1 cellular context compared by ENCODE assay signal in the genomic region with DNA sequence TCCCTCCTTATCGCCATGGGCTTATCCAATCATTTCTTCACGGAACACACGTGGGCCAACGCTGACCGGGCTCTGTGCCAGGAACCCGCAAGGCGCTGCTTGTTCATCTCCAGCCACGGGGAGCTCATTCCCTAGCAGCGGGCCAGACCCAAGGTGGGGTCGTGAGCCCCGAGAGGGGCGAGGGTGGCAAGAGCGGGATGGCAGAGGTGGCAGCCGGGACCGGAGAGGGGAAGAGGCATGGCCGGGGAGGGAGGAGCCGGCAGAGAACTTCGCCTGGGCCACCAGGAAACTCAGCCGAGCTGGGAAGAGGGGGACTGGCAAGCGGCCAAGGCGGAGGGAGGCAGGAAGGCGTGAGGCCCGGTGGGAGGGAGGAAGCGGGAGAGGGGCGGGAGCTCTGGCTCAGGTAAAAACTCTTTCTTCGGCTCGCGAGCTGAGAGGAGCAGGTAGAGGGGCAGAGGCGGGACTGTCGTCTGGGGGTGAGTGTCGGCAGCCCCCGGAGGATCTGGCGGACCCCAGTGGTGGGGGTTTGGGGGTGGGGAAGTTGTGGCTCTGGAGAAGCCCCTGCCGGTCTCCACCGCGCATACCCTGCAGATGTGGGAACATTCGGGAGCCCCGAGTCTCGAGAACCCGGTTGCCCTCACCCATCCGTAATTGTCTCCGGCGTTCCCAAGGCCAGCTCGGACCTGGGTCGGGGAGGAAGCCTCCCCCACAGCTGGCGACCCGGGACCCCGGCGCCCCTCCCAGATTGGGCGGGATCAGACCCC.
TF ChIP-seq lines count a peak whose summit lies in the region.

A gene with protein sequence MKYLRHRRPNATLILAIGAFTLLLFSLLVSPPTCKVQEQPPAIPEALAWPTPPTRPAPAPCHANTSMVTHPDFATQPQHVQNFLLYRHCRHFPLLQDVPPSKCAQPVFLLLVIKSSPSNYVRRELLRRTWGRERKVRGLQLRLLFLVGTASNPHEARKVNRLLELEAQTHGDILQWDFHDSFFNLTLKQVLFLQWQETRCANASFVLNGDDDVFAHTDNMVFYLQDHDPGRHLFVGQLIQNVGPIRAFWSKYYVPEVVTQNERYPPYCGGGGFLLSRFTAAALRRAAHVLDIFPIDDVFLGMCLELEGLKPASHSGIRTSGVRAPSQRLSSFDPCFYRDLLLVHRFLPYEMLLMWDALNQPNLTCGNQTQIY (plus strand): TSS at position 408 of the 764 bp plus-strand sequence. CDS start 12,670 bp downstream, outside the sequence.

TF ChIP-seq in K562, 482 proteins besides CTCF, POLR2A, EP300 and RAD21 (continued from another document and continues in another):
- TF ChIP-seq CBX3 (IDR thresholded peaks at IDR 0.05; ENCODE audit: borderline replicate concordance in 1 of 2, low read length in 2 of 2), result peak in 1 of 2 experiments; percentile 63; a peak in 1 of 3 replicates
- no peak for TF ChIP-seq RBBP5 (IDR thresholded peaks at IDR 0.05; ENCODE audit: borderline replicate concordance, insufficient read depth, low read length, poor library complexity, severe bottlenecking)
- peak; percentile 57 for TF ChIP-seq PCBP1 (IDR thresholded peaks at IDR 0.05; ENCODE audit: low read depth, low read length, poor library complexity, severe bottlenecking)
- TF ChIP-seq SP1 (CRISPR knock-in tag; IDR thresholded peaks at IDR 0.05), result 0 out of 2 replicates have a peak, but pooled peaks have one; percentile 24
- TF ChIP-seq, protein P1, sequence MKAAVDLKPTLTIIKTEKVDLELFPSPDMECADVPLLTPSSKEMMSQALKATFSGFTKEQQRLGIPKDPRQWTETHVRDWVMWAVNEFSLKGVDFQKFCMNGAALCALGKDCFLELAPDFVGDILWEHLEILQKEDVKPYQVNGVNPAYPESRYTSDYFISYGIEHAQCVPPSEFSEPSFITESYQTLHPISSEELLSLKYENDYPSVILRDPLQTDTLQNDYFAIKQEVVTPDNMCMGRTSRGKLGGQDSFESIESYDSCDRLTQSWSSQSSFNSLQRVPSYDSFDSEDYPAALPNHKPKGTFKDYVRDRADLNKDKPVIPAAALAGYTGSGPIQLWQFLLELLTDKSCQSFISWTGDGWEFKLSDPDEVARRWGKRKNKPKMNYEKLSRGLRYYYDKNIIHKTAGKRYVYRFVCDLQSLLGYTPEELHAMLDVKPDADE (conservative IDR thresholded peaks at IDR 0.05; ENCODE audit: control insufficient read depth, low read depth, low read length), result 0 out of 2 replicates have a peak, but pooled peaks have one; percentile 43
- no peak for TF ChIP-seq ZNF253 (CRISPR knock-in tag; conservative IDR thresholded peaks at IDR 0.05)
- no peak for TF ChIP-seq ZNF696 (CRISPR knock-in tag; conservative IDR thresholded peaks at IDR 0.05)
- TF ChIP-seq KDM1A (IDR thresholded peaks at IDR 0.05), result peak; percentile 52 to 92; a peak in 3 of 4 replicates
- TF ChIP-seq, protein P2, sequence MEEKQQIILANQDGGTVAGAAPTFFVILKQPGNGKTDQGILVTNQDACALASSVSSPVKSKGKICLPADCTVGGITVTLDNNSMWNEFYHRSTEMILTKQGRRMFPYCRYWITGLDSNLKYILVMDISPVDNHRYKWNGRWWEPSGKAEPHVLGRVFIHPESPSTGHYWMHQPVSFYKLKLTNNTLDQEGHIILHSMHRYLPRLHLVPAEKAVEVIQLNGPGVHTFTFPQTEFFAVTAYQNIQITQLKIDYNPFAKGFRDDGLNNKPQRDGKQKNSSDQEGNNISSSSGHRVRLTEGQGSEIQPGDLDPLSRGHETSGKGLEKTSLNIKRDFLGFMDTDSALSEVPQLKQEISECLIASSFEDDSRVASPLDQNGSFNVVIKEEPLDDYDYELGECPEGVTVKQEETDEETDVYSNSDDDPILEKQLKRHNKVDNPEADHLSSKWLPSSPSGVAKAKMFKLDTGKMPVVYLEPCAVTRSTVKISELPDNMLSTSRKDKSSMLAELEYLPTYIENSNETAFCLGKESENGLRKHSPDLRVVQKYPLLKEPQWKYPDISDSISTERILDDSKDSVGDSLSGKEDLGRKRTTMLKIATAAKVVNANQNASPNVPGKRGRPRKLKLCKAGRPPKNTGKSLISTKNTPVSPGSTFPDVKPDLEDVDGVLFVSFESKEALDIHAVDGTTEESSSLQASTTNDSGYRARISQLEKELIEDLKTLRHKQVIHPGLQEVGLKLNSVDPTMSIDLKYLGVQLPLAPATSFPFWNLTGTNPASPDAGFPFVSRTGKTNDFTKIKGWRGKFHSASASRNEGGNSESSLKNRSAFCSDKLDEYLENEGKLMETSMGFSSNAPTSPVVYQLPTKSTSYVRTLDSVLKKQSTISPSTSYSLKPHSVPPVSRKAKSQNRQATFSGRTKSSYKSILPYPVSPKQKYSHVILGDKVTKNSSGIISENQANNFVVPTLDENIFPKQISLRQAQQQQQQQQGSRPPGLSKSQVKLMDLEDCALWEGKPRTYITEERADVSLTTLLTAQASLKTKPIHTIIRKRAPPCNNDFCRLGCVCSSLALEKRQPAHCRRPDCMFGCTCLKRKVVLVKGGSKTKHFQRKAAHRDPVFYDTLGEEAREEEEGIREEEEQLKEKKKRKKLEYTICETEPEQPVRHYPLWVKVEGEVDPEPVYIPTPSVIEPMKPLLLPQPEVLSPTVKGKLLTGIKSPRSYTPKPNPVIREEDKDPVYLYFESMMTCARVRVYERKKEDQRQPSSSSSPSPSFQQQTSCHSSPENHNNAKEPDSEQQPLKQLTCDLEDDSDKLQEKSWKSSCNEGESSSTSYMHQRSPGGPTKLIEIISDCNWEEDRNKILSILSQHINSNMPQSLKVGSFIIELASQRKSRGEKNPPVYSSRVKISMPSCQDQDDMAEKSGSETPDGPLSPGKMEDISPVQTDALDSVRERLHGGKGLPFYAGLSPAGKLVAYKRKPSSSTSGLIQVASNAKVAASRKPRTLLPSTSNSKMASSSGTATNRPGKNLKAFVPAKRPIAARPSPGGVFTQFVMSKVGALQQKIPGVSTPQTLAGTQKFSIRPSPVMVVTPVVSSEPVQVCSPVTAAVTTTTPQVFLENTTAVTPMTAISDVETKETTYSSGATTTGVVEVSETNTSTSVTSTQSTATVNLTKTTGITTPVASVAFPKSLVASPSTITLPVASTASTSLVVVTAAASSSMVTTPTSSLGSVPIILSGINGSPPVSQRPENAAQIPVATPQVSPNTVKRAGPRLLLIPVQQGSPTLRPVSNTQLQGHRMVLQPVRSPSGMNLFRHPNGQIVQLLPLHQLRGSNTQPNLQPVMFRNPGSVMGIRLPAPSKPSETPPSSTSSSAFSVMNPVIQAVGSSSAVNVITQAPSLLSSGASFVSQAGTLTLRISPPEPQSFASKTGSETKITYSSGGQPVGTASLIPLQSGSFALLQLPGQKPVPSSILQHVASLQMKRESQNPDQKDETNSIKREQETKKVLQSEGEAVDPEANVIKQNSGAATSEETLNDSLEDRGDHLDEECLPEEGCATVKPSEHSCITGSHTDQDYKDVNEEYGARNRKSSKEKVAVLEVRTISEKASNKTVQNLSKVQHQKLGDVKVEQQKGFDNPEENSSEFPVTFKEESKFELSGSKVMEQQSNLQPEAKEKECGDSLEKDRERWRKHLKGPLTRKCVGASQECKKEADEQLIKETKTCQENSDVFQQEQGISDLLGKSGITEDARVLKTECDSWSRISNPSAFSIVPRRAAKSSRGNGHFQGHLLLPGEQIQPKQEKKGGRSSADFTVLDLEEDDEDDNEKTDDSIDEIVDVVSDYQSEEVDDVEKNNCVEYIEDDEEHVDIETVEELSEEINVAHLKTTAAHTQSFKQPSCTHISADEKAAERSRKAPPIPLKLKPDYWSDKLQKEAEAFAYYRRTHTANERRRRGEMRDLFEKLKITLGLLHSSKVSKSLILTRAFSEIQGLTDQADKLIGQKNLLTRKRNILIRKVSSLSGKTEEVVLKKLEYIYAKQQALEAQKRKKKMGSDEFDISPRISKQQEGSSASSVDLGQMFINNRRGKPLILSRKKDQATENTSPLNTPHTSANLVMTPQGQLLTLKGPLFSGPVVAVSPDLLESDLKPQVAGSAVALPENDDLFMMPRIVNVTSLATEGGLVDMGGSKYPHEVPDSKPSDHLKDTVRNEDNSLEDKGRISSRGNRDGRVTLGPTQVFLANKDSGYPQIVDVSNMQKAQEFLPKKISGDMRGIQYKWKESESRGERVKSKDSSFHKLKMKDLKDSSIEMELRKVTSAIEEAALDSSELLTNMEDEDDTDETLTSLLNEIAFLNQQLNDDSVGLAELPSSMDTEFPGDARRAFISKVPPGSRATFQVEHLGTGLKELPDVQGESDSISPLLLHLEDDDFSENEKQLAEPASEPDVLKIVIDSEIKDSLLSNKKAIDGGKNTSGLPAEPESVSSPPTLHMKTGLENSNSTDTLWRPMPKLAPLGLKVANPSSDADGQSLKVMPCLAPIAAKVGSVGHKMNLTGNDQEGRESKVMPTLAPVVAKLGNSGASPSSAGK (IDR thresholded peaks at IDR 0.05), result no peak
- no peak for TF ChIP-seq ZNF239 (CRISPR knock-in tag; IDR thresholded peaks at IDR 0.05)
- TF ChIP-seq ZNF444 (CRISPR knock-in tag; IDR thresholded peaks at IDR 0.05), result no peak
- TF ChIP-seq MCM2 (IDR thresholded peaks at IDR 0.05; ENCODE audit: low read depth), result no peak
- TF ChIP-seq, protein P3, sequence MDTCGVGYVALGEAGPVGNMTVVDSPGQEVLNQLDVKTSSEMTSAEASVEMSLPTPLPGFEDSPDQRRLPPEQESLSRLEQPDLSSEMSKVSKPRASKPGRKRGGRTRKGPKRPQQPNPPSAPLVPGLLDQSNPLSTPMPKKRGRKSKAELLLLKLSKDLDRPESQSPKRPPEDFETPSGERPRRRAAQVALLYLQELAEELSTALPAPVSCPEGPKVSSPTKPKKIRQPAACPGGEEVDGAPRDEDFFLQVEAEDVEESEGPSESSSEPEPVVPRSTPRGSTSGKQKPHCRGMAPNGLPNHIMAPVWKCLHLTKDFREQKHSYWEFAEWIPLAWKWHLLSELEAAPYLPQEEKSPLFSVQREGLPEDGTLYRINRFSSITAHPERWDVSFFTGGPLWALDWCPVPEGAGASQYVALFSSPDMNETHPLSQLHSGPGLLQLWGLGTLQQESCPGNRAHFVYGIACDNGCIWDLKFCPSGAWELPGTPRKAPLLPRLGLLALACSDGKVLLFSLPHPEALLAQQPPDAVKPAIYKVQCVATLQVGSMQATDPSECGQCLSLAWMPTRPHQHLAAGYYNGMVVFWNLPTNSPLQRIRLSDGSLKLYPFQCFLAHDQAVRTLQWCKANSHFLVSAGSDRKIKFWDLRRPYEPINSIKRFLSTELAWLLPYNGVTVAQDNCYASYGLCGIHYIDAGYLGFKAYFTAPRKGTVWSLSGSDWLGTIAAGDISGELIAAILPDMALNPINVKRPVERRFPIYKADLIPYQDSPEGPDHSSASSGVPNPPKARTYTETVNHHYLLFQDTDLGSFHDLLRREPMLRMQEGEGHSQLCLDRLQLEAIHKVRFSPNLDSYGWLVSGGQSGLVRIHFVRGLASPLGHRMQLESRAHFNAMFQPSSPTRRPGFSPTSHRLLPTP (IDR thresholded peaks at IDR 0.05; ENCODE audit: borderline replicate concordance, extremely low read depth, insufficient read length), result no peak
- TF ChIP-seq RBM25 (IDR thresholded peaks at IDR 0.05; ENCODE audit: low read depth, low read length, severe bottlenecking), result peak; percentile 73
- TF ChIP-seq, protein P4, sequence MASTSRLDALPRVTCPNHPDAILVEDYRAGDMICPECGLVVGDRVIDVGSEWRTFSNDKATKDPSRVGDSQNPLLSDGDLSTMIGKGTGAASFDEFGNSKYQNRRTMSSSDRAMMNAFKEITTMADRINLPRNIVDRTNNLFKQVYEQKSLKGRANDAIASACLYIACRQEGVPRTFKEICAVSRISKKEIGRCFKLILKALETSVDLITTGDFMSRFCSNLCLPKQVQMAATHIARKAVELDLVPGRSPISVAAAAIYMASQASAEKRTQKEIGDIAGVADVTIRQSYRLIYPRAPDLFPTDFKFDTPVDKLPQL (IDR thresholded peaks at IDR 0.05; ENCODE audit: extremely low read depth, insufficient read length), result no peak
- no peak for TF ChIP-seq NR1H2 (CRISPR knock-in tag; IDR thresholded peaks at IDR 0.05)
- TF ChIP-seq XRCC3 (IDR thresholded peaks at IDR 0.05), result no peak
- TF ChIP-seq, protein P5, sequence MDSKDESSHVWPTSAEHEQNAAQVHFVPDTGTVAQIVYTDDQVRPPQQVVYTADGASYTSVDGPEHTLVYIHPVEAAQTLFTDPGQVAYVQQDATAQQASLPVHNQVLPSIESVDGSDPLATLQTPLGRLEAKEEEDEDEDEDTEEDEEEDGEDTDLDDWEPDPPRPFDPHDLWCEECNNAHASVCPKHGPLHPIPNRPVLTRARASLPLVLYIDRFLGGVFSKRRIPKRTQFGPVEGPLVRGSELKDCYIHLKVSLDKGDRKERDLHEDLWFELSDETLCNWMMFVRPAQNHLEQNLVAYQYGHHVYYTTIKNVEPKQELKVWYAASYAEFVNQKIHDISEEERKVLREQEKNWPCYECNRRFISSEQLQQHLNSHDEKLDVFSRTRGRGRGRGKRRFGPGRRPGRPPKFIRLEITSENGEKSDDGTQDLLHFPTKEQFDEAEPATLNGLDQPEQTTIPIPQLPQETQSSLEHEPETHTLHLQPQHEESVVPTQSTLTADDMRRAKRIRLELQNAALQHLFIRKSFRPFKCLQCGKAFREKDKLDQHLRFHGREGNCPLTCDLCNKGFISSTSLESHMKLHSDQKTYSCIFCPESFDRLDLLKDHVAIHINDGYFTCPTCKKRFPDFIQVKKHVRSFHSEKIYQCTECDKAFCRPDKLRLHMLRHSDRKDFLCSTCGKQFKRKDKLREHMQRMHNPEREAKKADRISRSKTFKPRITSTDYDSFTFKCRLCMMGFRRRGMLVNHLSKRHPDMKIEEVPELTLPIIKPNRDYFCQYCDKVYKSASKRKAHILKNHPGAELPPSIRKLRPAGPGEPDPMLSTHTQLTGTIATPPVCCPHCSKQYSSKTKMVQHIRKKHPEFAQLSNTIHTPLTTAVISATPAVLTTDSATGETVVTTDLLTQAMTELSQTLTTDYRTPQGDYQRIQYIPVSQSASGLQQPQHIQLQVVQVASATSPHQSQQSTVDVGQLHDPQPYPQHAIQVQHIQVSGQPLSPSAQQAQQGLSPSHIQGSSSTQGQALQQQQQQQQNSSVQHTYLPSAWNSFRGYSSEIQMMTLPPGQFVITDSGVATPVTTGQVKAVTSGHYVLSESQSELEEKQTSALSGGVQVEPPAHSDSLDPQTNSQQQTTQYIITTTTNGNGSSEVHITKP (IDR thresholded peaks at IDR 0.05; ENCODE audit: partially characterized antibody), result peak; percentile 14
- no peak for TF ChIP-seq ZNF445 (CRISPR knock-in tag; IDR thresholded peaks at IDR 0.05; ENCODE audit: low read depth)
- peak; percentile 59; the same call in 1 of the 2 replicates for TF ChIP-seq MTA1 (IDR thresholded peaks at IDR 0.05; ENCODE audit: borderline replicate concordance)
- TF ChIP-seq FOXP1 (CRISPR knock-in tag; IDR thresholded peaks at IDR 0.05), result no peak
- no peak for TF ChIP-seq FOXM1 (IDR thresholded peaks at IDR 0.05; ENCODE audit: low read depth)
- TF ChIP-seq FOXM1 (CRISPR knock-in tag; IDR thresholded peaks at IDR 0.05; ENCODE audit: low read depth), result no peak
- TF ChIP-seq, protein P6, sequence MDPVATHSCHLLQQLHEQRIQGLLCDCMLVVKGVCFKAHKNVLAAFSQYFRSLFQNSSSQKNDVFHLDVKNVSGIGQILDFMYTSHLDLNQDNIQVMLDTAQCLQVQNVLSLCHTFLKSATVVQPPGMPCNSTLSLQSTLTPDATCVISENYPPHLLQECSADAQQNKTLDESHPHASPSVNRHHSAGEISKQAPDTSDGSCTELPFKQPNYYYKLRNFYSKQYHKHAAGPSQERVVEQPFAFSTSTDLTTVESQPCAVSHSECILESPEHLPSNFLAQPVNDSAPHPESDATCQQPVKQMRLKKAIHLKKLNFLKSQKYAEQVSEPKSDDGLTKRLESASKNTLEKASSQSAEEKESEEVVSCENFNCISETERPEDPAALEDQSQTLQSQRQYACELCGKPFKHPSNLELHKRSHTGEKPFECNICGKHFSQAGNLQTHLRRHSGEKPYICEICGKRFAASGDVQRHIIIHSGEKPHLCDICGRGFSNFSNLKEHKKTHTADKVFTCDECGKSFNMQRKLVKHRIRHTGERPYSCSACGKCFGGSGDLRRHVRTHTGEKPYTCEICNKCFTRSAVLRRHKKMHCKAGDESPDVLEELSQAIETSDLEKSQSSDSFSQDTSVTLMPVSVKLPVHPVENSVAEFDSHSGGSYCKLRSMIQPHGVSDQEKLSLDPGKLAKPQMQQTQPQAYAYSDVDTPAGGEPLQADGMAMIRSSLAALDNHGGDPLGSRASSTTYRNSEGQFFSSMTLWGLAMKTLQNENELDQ (CRISPR knock-in tag; IDR thresholded peaks at IDR 0.05; ENCODE audit: borderline replicate concordance), result no peak
- peak in 1 of 2 experiments; percentile 74; a peak in 2 of 4 replicates for TF ChIP-seq HDAC1 (IDR thresholded peaks at IDR 0.05)
